In the genomic region with DNA sequence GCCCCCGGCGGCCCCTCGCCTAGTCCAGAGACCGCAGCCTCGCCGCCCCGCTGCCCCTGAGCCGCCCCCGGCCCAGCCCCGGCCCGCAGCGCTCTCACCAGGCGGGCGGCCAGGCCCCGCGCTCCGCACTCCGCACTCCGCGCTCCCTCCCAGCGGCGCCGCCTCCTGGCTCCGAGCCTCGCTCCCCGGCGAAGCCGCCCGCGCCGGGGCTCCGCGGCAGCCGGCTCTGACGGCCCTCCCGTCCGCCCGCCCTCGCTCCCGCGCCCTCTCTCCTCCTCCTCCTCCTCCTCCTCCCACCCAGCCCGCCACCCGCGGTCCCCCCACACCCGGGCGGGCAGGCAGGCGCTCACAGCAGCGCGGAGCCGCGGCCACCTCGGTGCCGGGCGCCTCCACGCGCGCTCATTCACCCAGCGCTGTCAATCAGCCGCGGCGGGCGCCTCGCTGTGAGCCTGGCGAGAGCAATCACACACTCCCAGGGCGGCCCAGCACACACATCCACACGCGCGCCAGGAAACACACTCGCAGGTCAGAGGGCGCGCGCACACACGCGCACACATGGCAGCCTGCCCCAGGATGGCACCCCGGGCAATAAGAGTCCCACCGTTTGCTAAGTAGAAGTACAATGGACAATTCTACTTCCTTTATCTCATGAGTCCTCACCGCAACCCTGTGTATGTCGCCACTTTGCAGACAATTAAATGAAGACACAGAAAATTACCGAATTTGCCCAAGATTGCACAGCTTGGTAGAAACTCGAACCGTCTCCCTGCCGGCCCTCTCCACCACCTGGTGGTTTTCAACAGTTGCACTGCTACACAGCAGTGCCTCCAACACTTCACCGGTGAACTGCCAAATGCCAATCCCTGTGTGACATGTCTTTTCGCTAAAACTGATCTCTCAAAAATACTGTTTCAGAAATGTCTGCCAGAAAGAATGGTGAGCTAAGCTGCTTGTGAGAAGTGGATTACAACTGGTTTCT, we compare ENCODE assay signal across 8 cellular contexts. TPM values are rescaled to one million over a fixed set of nuclear protein-coding genes. Genes with fewer than 3 reads are reported as not detected.
DNase-seq lines count a peak whose midpoint lies in the region; ATAC-seq and TF ChIP-seq lines count a peak whose summit lies in the region.

Gene PRRT4 (minus strand): TSS at position 228 of the 979 bp plus-strand sequence.

- intact Hi-C loops in breast epithelium (cut with DNase I; ENCODE audit: low total_unique reads) = no loop called here

- peak within 1 kb of the TSS; percentile 38 for H3K9ac ChIP-seq in HUES6 (ENCODE audit: low read length)

- ATAC-seq in GM19035 (IDR thresholded peaks at IDR 0.05; ENCODE audit: unreplicated experiment) = no peak

- H3K27me3 ChIP-seq in HUES6 (ENCODE audit: control insufficient read depth, insufficient read depth, low read length) (peaks cover 92% of the 10 kb centered on the region), breast epithelium (no peaks in the 10 kb centered on the region)

- no peak for TF ChIP-seq POLR2A in breast epithelium (IDR thresholded peaks at IDR 0.05)

- H3K9me3 ChIP-seq in HUES6 (ENCODE audit: control insufficient read depth, insufficient read depth, low read depth, low read length) (no peaks in the 10 kb centered on the region), breast epithelium (no peaks in the 10 kb centered on the region)

- no peak for TF ChIP-seq CTCF in breast epithelium (IDR thresholded peaks at IDR 0.05)

- DNase-seq in COR-L47 (lab: John Stamatoyannopoulos, UW) (peak; percentile 63), T-helper 1 cell (peak in 3 of 5 donors; percentile 21 to 33 (median 27)), breast epithelium (ENCODE audit: low spot score in 2 of 2) (no peak), islet precursor cell (peak; percentile 75), inferior parietal cortex (ENCODE audit: extremely low spot score) (no peak)
- DNase-seq in stimulated activated CD4-positive, alpha-beta T cell treated with anti-CD3 and anti-CD28 coated beads, Interleukin-2, amount 100 ng/mL, for 4 hours (ENCODE audit: low read depth) = peak; percentile 44

- no peaks in the 10 kb centered on the region for H3K36me3 ChIP-seq in HUES6 (ENCODE audit: control insufficient read depth, insufficient read depth, low read length)
- no peaks in the 10 kb centered on the region for H3K36me3 ChIP-seq in breast epithelium

- H3K4me1 ChIP-seq in HUES6 (ENCODE audit: control insufficient read depth, insufficient read depth, low read length) (peaks cover 19% of the 10 kb centered on the region; the same call in 1 of the 2 replicates), breast epithelium (peaks cover 0 to 4% of the 10 kb centered on the region in 2 donors)

- H3K4me3 ChIP-seq in HUES6 (ENCODE audit: low read depth, low read length) (peak within 1 kb of the TSS; percentile 85), breast epithelium (peak within 1 kb of the TSS; percentile 47 to 85 (median 56))

- H3K27ac ChIP-seq in HUES6 (ENCODE audit: low read depth, low read length) = no peak within 1 kb of the TSS
- no peak within 1 kb of the TSS for H3K27ac ChIP-seq in breast epithelium

RNA-seq across cellular contexts. Expression of gene PRRT4, which starts in this region (rescaled TPM):
- 1 to 10 TPM in 1 of 3 donors, under 1 TPM in 2; under 0.01 to 3.8 (median 0.44) TPM for total RNA-seq in breast epithelium

Comparison
In these comparisons a context has a peak if more than half of its experiments do, and no peak if none do; other contexts are left out.
1. DNase-seq: peak in COR-L47 (single experiment), T-helper 1 cell (3 of 5), islet precursor cell (single experiment) and stimulated activated CD4-positive, alpha-beta T cell treated with anti-CD3 and anti-CD28 coated beads, Interleukin-2, amount 100 ng/mL, for 4 hours (single experiment); none in breast epithelium (0 of 2) and inferior parietal cortex (single experiment).